Comparison of ENCODE assay signal across 8 cellular contexts in the genomic region with DNA sequence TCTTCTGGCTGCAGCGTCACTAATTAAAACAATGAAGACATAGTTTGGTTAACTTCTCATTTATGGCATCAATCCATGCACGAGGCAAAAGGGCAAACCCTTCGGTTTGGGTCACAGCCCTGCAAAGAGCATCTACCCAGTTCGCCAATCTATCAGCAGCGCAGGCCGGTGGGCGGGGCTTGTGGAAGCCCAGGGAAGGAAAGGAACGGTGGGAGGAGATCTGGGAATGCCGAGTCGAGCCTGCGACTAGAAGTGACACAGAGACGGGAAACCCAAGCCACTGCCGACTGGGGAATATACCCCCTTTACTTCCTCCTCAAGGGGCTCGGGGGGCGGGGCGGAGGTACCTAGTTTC. TPM values are rescaled to one million over a fixed set of nuclear protein-coding genes. Genes with fewer than 3 reads are reported as not detected.
DNase-seq lines count a peak whose midpoint lies in the region; ATAC-seq, FAIRE-seq and TF ChIP-seq lines count a peak whose summit lies in the region.

No MANE protein-coding gene starts in this region.

- TF ChIP-seq POLR2A in adrenal gland (IDR thresholded peaks at IDR 0.05), result no peak

- H3K4me1 ChIP-seq in GM23338 (ENCODE audit: insufficient read depth) (peaks cover 32% of the 10 kb centered on the region), Karpas-422 (ENCODE audit: low read length) (peaks cover 55% of the 10 kb centered on the region), adrenal gland (replicated peaks in 1 of 2) (peaks cover 8 to 13% of the 10 kb centered on the region in 2 donors), left ventricle myocardium inferior (peaks cover 19% of the 10 kb centered on the region)

- DNase-seq in EL, result peak; percentile 88
- peak; percentile 96 for DNase-seq in GM23338 (ENCODE audit: low spot score)
- peak; percentile 88 for DNase-seq in Karpas-422
- DNase-seq in RPMI7951 (ENCODE audit: low read depth), result peak; percentile 78
- DNase-seq in adrenal gland, result peak; percentile 86 to 95 (median 90)
- DNase-seq in left ventricle myocardium inferior, result peak; percentile 87
- DNase-seq in pons (ENCODE audit: low spot score), result peak; percentile 87
- peak; percentile 85 for DNase-seq in urothelium cell line (ENCODE audit: low spot score)

- H4K20me1 ChIP-seq in GM23338 (replicated peaks; ENCODE audit: insufficient read depth), result no peaks in the 10 kb centered on the region
- H4K20me1 ChIP-seq in Karpas-422 (ENCODE audit: insufficient read depth, low read depth, low read length), result no peaks in the 10 kb centered on the region

- H2AFZ ChIP-seq in GM23338 (peak overlapping the region; percentile 86; the same call in 1 of the 2 replicates), Karpas-422 (ENCODE audit: low read length) (no peak overlapping the region)

- H3K9me2 ChIP-seq in GM23338 (ENCODE audit: insufficient read depth) (no peaks in the 10 kb centered on the region), Karpas-422 (replicated peaks; ENCODE audit: insufficient read depth, low read length) (no peaks in the 10 kb centered on the region)

- H3K27me3 ChIP-seq in GM23338 (ENCODE audit: insufficient read depth), result no peaks in the 10 kb centered on the region
- H3K27me3 ChIP-seq in Karpas-422 (ENCODE audit: low read length), result no peaks in the 10 kb centered on the region
- no peaks in the 10 kb centered on the region for H3K27me3 ChIP-seq in adrenal gland
- H3K27me3 ChIP-seq in left ventricle myocardium inferior (ENCODE audit: low read depth), result no peaks in the 10 kb centered on the region

- FAIRE-seq in urothelium cell line (lab: Jason Lieb, UNC), result no peak

- peak; percentile 92 for ATAC-seq in GM23338

- no peak for TF ChIP-seq CTCF in GM23338 (conservative IDR thresholded peaks at IDR 0.05; ENCODE audit: low read depth in 2 of 2)
- TF ChIP-seq CTCF in adrenal gland (IDR thresholded peaks at IDR 0.05), result no peak
- no peak for TF ChIP-seq CTCF in left ventricle myocardium inferior (IDR thresholded peaks at IDR 0.05; ENCODE audit: borderline replicate concordance)

- no peaks in the 10 kb centered on the region for H3K9me3 Mint-ChIP-seq in GM23338

- H3K27ac ChIP-seq in GM23338 (ENCODE audit: low read depth) (peak overlapping the region; percentile 95), Karpas-422 (ENCODE audit: low read length) (peak overlapping the region; percentile 83), adrenal gland (peak overlapping the region; percentile 88 to 99 (median 91)), left ventricle myocardium inferior (replicated peaks) (peak overlapping the region; percentile 94)

- H3K9me3 ChIP-seq in Karpas-422 (ENCODE audit: low read length) (no peaks in the 10 kb centered on the region), adrenal gland (replicated peaks in 1 of 3) (no peaks in the 10 kb centered on the region), left ventricle myocardium inferior (replicated peaks) (no peaks in the 10 kb centered on the region)

- H3K4me3 Mint-ChIP-seq in GM23338, result peak overlapping the region; percentile 78

- no peaks in the 10 kb centered on the region for H3K79me2 ChIP-seq in GM23338 (replicated peaks; ENCODE audit: insufficient read depth)
- peaks cover 49% of the 10 kb centered on the region for H3K79me2 ChIP-seq in Karpas-422 (ENCODE audit: low read length)

- no peaks in the 10 kb centered on the region for H3K36me3 ChIP-seq in GM23338 (ENCODE audit: insufficient read depth)
- no peaks in the 10 kb centered on the region for H3K36me3 ChIP-seq in Karpas-422 (ENCODE audit: insufficient read depth, low read length)
- H3K36me3 ChIP-seq in adrenal gland (replicated peaks in 1 of 2), result no peaks in the 10 kb centered on the region
- no peaks in the 10 kb centered on the region for H3K36me3 ChIP-seq in left ventricle myocardium inferior

- no peaks in the 10 kb centered on the region; the same call in 2 of the 3 replicates for H3K36me3 Mint-ChIP-seq in GM23338 (ENCODE audit: low read depth)

- peaks cover 5% of the 10 kb centered on the region for H3K27me3 Mint-ChIP-seq in GM23338 (ENCODE audit: insufficient read depth, low read depth, poor library complexity)

- peaks cover 37% of the 10 kb centered on the region for H3K4me1 Mint-ChIP-seq in GM23338

- 0 out of 2 replicates have a peak, but pooled peaks cover 4% of the 10 kb centered on the region for H3F3A ChIP-seq in GM23338 (replicated peaks; ENCODE audit: low read depth)

- 0 to 1% (median 1%) methylated on average over 6 to 16 of the region's 16 CpGs for WGBS in adrenal gland, 4 donors

- H3K4me2 ChIP-seq in GM23338 (peak overlapping the region; percentile 85), Karpas-422 (ENCODE audit: low read depth, low read length, poor library complexity, severe bottlenecking) (peak overlapping the region; percentile 85)

- peak overlapping the region; percentile 81 for H3K9ac ChIP-seq in Karpas-422 (ENCODE audit: low read length)

- intact Hi-C loops in adrenal gland (cut with DNase I), result no loop called here
- intact Hi-C loops in left ventricle myocardium inferior (cut with micrococcal nuclease), result no loop called here

- H3K27ac Mint-ChIP-seq in GM23338, result peak overlapping the region; percentile 96

- H3K4me3 ChIP-seq in GM23338 (peak overlapping the region; percentile 81), Karpas-422 (ENCODE audit: low read length) (peak overlapping the region; percentile 72), adrenal gland (peak overlapping the region; percentile 45 to 86 (median 65)), left ventricle myocardium inferior (peak overlapping the region; percentile 95)

TF ChIP-seq in GM23338, 12 proteins besides CTCF, POLR2A, EP300 and RAD21:
- TF ChIP-seq, protein P1, sequence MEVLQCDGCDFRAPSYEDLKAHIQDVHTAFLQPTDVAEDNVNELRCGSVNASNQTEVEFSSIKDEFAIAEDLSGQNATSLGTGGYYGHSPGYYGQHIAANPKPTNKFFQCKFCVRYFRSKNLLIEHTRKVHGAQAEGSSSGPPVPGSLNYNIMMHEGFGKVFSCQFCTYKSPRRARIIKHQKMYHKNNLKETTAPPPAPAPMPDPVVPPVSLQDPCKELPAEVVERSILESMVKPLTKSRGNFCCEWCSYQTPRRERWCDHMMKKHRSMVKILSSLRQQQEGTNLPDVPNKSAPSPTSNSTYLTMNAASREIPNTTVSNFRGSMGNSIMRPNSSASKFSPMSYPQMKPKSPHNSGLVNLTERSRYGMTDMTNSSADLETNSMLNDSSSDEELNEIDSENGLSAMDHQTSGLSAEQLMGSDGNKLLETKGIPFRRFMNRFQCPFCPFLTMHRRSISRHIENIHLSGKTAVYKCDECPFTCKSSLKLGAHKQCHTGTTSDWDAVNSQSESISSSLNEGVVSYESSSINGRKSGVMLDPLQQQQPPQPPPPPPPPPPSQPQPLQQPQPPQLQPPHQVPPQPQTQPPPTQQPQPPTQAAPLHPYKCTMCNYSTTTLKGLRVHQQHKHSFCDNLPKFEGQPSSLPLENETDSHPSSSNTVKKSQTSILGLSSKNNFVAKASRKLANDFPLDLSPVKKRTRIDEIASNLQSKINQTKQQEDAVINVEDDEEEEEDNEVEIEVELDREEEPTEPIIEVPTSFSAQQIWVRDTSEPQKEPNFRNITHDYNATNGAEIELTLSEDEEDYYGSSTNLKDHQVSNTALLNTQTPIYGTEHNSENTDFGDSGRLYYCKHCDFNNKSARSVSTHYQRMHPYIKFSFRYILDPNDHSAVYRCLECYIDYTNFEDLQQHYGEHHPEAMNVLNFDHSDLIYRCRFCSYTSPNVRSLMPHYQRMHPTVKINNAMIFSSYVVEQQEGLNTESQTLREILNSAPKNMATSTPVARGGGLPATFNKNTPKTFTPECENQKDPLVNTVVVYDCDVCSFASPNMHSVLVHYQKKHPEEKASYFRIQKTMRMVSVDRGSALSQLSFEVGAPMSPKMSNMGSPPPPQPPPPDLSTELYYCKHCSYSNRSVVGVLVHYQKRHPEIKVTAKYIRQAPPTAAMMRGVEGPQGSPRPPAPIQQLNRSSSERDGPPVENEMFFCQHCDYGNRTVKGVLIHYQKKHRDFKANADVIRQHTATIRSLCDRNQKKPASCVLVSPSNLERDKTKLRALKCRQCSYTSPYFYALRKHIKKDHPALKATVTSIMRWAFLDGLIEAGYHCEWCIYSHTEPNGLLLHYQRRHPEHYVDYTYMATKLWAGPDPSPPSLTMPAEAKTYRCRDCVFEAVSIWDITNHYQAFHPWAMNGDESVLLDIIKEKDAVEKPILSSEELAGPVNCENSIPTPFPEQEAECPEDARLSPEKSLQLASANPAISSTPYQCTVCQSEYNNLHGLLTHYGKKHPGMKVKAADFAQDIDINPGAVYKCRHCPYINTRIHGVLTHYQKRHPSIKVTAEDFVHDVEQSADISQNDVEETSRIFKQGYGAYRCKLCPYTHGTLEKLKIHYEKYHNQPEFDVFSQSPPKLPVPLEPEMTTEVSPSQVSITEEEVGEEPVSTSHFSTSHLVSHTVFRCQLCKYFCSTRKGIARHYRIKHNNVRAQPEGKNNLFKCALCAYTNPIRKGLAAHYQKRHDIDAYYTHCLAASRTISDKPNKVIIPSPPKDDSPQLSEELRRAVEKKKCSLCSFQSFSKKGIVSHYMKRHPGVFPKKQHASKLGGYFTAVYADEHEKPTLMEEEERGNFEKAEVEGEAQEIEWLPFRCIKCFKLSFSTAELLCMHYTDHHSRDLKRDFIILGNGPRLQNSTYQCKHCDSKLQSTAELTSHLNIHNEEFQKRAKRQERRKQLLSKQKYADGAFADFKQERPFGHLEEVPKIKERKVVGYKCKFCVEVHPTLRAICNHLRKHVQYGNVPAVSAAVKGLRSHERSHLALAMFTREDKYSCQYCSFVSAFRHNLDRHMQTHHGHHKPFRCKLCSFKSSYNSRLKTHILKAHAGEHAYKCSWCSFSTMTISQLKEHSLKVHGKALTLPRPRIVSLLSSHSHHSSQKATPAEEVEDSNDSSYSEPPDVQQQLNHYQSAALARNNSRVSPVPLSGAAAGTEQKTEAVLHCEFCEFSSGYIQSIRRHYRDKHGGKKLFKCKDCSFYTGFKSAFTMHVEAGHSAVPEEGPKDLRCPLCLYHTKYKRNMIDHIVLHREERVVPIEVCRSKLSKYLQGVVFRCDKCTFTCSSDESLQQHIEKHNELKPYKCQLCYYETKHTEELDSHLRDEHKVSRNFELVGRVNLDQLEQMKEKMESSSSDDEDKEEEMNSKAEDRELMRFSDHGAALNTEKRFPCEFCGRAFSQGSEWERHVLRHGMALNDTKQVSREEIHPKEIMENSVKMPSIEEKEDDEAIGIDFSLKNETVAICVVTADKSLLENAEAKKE (CRISPR knock-in tag; IDR thresholded peaks at IDR 0.05), result no peak
- TF ChIP-seq POLR2AphosphoS5 (IDR thresholded peaks at IDR 0.05; ENCODE audit: low read depth), result peak; percentile 25; the same call in 1 of the 2 replicates

RNA-seq across cellular contexts. Expression of a gene that starts 0.5 kb away (rescaled TPM):
- total RNA-seq in GM23338 (2014; rRNA removed; shearing (Covaris generic)), result 10.5 TPM in 2 replicates
- polyA plus RNA-seq in GM23338 (2016; fragmentation: Nextera tagmentation; extraction: Ambion mirVana) (7.6 and 8.1 TPM in 2 replicates), adrenal gland (10 to 100 TPM in 1 of 3 donors, 1 to 10 TPM in 2; 5.0 to 15.4 (median 5.1) TPM)
- total RNA-seq in Karpas-422 (2014; rRNA removed; shearing (Covaris generic); ENCODE audit: low replicate concordance), result 13.0 and 30.7 TPM in 2 replicates
- total RNA-seq in RPMI7951 (2014; rRNA removed; shearing (Covaris generic)), result 3.9 and 10.2 TPM in 2 replicates
- total RNA-seq in adrenal gland (10 to 100 TPM in 7 of 8 donors, 1 to 10 TPM in 1; 8.6 to 36.4 (median 13.1) TPM), left ventricle myocardium inferior (3.5 TPM)

Comparison
In these comparisons a context has a peak if more than half of its experiments do, and no peak if none do; other contexts are left out.
1. Peak in every context shown above with its lines: DNase-seq, ATAC-seq, H3K4me3 ChIP-seq and H3K27ac ChIP-seq.